8 cellular contexts compared by ENCODE assay signal in the genomic region with DNA sequence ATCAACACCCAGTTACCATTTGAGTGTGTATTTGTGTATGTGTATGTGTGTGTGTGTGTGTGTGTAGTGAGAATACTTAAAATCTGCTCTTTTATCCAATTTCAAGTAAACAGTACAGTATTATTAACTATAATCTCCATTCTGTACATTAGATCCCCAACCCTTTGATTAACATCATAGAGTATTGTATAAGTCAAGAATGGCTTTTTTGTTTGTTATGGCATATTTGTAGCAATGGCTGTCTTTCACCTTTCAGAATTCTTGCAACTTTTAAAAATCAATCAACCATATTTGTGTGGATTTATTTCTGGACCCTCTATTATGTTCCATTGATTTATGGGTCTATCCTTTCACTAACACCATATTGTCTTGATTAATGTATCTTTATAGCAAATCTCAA.
"Had no signal": no experiment of that assay in that cellular context is flagged by ENCODE, and none has a peak within 500 bp of the region (broad histone marks: within the 10 kb centered on the region; RNA-seq: fewer than 3 reads in every experiment).

No MANE protein-coding gene starts in this region.

- FAIRE-seq: G401.6, GM12878, GM12891, GM12892, GM18507, GM19239 had no signal

- H3K4me3 ChIP-seq: GM12878 had no signal

- DNase-seq: GDM1, GF-D8 had no signal

- ATAC-seq: GM12878 had no signal
